8 cellular contexts compared by ENCODE assay signal in genomic region chr19:17332677-17333581, GRCh38. TPM values are rescaled to one million over a fixed set of nuclear protein-coding genes. Genes with fewer than 3 reads are reported as not detected.
A peak's percentile ranks its signal among the peaks of the same experiment; 100 is the strongest.
DNase-seq lines count a peak whose midpoint lies in the region; ATAC-seq and TF ChIP-seq lines count a peak whose summit lies in the region.

No MANE protein-coding gene starts in this region.

- H3K27me3 ChIP-seq in SJSA1 (replicated peaks), result no peaks in the 10 kb centered on the region

- DNase-seq in COR-L47 (lab: John Stamatoyannopoulos, UW) (peak; percentile 42), SJSA1 (ENCODE audit: low read depth in 1 of 2, low spot score in 2 of 2) (peak; percentile 39 to 59), ecto neural progenitor cell (ENCODE audit: low spot score) (peak; percentile 67), GM10248 (ENCODE audit: extremely low spot score) (no peak), midbrain (lab: John Stamatoyannopoulos, UW) (no peak), Right ventricle myocardium inferior (ENCODE audit: missing footprints) (no peak)
- peak; percentile 38 to 41 for DNase-seq in stimulated activated CD4-positive, alpha-beta T cell treated with anti-CD3 and anti-CD28 coated beads, Interleukin-2, amount 100 ng/mL, for 48 hours

- no peak for ATAC-seq in Right ventricle myocardium inferior

- no peaks in the 10 kb centered on the region for H3K9me3 ChIP-seq in HEK293 (ENCODE audit: control insufficient read depth, insufficient read depth, low read depth, low read length)
- H3K9me3 ChIP-seq in SJSA1 (replicated peaks), result no peaks in the 10 kb centered on the region

- TF ChIP-seq CTCF in HEK293 (tag by site-specific recombination; IDR thresholded peaks at IDR 0.05) (no peak), GM10248 (IDR thresholded peaks at IDR 0.05; ENCODE audit: control extremely low read depth, extremely low read depth, low read depth, missing control alignments) (no peak)

- H3K4me1 ChIP-seq in HEK293 (ENCODE audit: control insufficient read depth, insufficient read depth, low read length) (peaks cover 4% of the 10 kb centered on the region), SJSA1 (replicated peaks) (peaks cover 23% of the 10 kb centered on the region)

- H3K4me3 ChIP-seq in HEK293 (ENCODE audit: low read depth, low read length) (no peak overlapping the region), SJSA1 (no peak overlapping the region)

- POLR2A ChIA-PET in HEK293 (lab: Yijun Ruan, JAX), result interaction anchor here (0.6 to 7.6 kb wide), 13 partner anchors 9 to 610 kb away, joined by 3 to 64 read pairs (median 5); partner anchors contain the start of genes ABHD8, BABAM1, DDA1 and MRPL34
- POLR2A ChIA-PET in GM10248 (lab: Yijun Ruan, JAX), result interaction anchor here (1.7 kb wide), 1 partner anchor 11 kb away, joined by 4 read pairs; no protein-coding TSS in a partner anchor

- H3K36me3 ChIP-seq in HEK293 (ENCODE audit: control insufficient read depth in 2 of 2, insufficient read depth in 1 of 2, low read length in 2 of 2) (peaks cover 0 to 17% of the 10 kb centered on the region in 2 experiments; a peak in 2 of 3 replicates), SJSA1 (peaks cover 8% of the 10 kb centered on the region; the same call in 1 of the 2 replicates)

- CTCF ChIA-PET in HEK293 (lab: Yijun Ruan, JAX) (interaction anchor here (0.6 to 2.4 kb wide), 14 partner anchors 12 to 694 kb away, joined by 3 to 9 read pairs (median 4); partner anchors contain the start of gene MRPL34), GM10248 (lab: Yijun Ruan, JAX) (interaction anchor here (0.8 to 2.1 kb wide), 12 partner anchors 10 to 72 kb away, joined by 3 to 9 read pairs (median 4); partner anchors contain the start of genes CCDC194 and MRPL34)

- intact Hi-C loops in Right ventricle myocardium inferior (cut with DNase I), result no loop called here

- H3K27ac ChIP-seq in HEK293 (ENCODE audit: extremely low read depth, low read depth, low read length) (no peak overlapping the region), SJSA1 (no peak overlapping the region)

TF ChIP-seq in HEK293, 187 proteins besides CTCF, POLR2A, EP300 and RAD21:
- no peak for TF ChIP-seq ZNF341 (tag by site-specific recombination; IDR thresholded peaks at IDR 0.05; ENCODE audit: low read depth)
- TF ChIP-seq ZNF658 (tag by site-specific recombination; IDR thresholded peaks at IDR 0.05), result no peak
- TF ChIP-seq HIC1 (tag by site-specific recombination; IDR thresholded peaks at IDR 0.05), result peak; percentile 80
- TF ChIP-seq ZNF146 (tag by site-specific recombination; IDR thresholded peaks at IDR 0.05), result no peak
- TF ChIP-seq KLF9 (tag by site-specific recombination; IDR thresholded peaks at IDR 0.05; ENCODE audit: low read depth), result peak; percentile 48
- no peak for TF ChIP-seq ZBTB1 (tag by site-specific recombination; IDR thresholded peaks at IDR 0.05)
- TF ChIP-seq GLIS2 (tag by site-specific recombination; IDR thresholded peaks at IDR 0.05), result no peak
- peak; percentile 94 for TF ChIP-seq ZBTB44 (tag by site-specific recombination; IDR thresholded peaks at IDR 0.05)
- no peak for TF ChIP-seq ZNF10 (tag by site-specific recombination; IDR thresholded peaks at IDR 0.05)
- no peak for TF ChIP-seq ZNF645 (tag by site-specific recombination; IDR thresholded peaks at IDR 0.05)
- TF ChIP-seq KLF7 (tag by site-specific recombination; IDR thresholded peaks at IDR 0.05; ENCODE audit: borderline replicate concordance), result peak; percentile 50; the same call in 1 of the 2 replicates
- TF ChIP-seq KLF8 (tag by site-specific recombination; IDR thresholded peaks at IDR 0.05), result peak; percentile 73
- TF ChIP-seq PBX3 (CRISPR knock-in tag; IDR thresholded peaks at IDR 0.05), result 0 out of 2 replicates have a peak, but pooled peaks have one; percentile 56
- TF ChIP-seq ZNF600 (tag by site-specific recombination; IDR thresholded peaks at IDR 0.05), result 0 out of 2 replicates have a peak, but pooled peaks have one; percentile 10
- peak; percentile 96 for TF ChIP-seq KLF1 (tag by site-specific recombination; IDR thresholded peaks at IDR 0.05)
- TF ChIP-seq MEIS1 (CRISPR knock-in tag; IDR thresholded peaks at IDR 0.05; ENCODE audit: borderline replicate concordance), result no peak
- peak; percentile 59; the same call in 1 of the 2 replicates for TF ChIP-seq ZSCAN5A (tag by site-specific recombination; IDR thresholded peaks at IDR 0.05)
- TF ChIP-seq SP2 (tag by site-specific recombination; IDR thresholded peaks at IDR 0.05), result peak; percentile 97
- no peak for TF ChIP-seq ZNF677 (tag by site-specific recombination; IDR thresholded peaks at IDR 0.05)
- TF ChIP-seq SP3 (tag by site-specific recombination; IDR thresholded peaks at IDR 0.05), result peak; percentile 84
- peak; percentile 98 for TF ChIP-seq KLF10 (tag by site-specific recombination; IDR thresholded peaks at IDR 0.05)

RNA-seq across cellular contexts. Expression of gene ANO8, which starts 1.7 kb away (rescaled TPM):
- total RNA-seq in SJSA1 (2014; rRNA removed; shearing (Covaris generic)), result 2.9 and 5.3 TPM in 2 replicates
- 9.6 TPM for total RNA-seq in Right ventricle myocardium inferior

RNA-seq across cellular contexts. Expression of gene GTPBP3, which starts 4.4 kb away (rescaled TPM):
- 19.5 and 31.6 TPM in 2 replicates for total RNA-seq in SJSA1 (2014; rRNA removed; shearing (Covaris generic))
- 11.5 TPM for total RNA-seq in Right ventricle myocardium inferior

RNA-seq across cellular contexts. Expression of gene DDA1, which starts 23.6 kb away (rescaled TPM):
- 74.7 and 107 TPM in 2 replicates for total RNA-seq in SJSA1 (2014; rRNA removed; shearing (Covaris generic))
- 28.8 TPM for total RNA-seq in Right ventricle myocardium inferior

RNA-seq across cellular contexts. Expression of gene MRPL34, which starts 27.3 kb away (rescaled TPM):
- total RNA-seq in SJSA1 (2014; rRNA removed; shearing (Covaris generic)), result 35.1 and 69.4 TPM in 2 replicates
- total RNA-seq in Right ventricle myocardium inferior, result 200 TPM

RNA-seq across cellular contexts. Expression of gene ABHD8, which starts 29.7 kb away (rescaled TPM):
- 2.3 and 5.2 TPM in 2 replicates for total RNA-seq in SJSA1 (2014; rRNA removed; shearing (Covaris generic))
- 13.8 TPM for total RNA-seq in Right ventricle myocardium inferior

Comparison
In these comparisons a context has a peak if more than half of its experiments do, and no peak if none do; other contexts are left out.
1. DNase-seq: peak in COR-L47 (single experiment), SJSA1 (2 of 2), ecto neural progenitor cell (single experiment) and stimulated activated CD4-positive, alpha-beta T cell treated with anti-CD3 and anti-CD28 coated beads, Interleukin-2, amount 100 ng/mL, for 48 hours (2 of 2); none in GM10248 (single experiment), midbrain (single experiment) and Right ventricle myocardium inferior (single experiment).